ENCODE assay signal across 7 cellular contexts in the genomic region with DNA sequence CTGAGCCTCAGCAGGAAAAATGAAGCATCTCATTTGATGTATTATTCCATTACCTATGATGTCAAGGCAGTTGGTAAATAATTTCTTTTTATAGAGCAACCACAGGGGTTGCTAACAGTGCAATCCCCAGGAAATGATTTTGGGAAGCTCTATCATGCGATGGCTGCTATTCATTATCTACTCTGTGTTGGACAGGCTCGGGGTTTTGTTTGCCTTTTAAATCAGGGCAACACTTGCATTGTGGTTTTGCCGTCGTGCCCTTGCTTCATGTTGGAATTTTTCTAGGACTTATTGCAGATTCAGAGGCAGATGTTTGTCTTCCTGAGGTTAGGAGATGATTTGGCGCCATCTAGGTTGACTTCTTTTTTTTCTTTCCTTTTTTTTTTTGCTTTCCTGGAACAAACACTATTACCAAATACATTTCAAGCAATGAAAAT.
DNase-seq lines count a peak whose midpoint lies in the region; ATAC-seq, FAIRE-seq and TF ChIP-seq lines count a peak whose summit lies in the region.

No MANE protein-coding gene starts in this region.

- peaks cover 14 to 41% of the 10 kb centered on the region in 2 donors for H3K4me1 ChIP-seq in gastrocnemius medialis

- no peak for FAIRE-seq in frontal cortex (lab: Jason Lieb, UNC)

- no peaks in the 10 kb centered on the region for H3K27me3 ChIP-seq in gastrocnemius medialis

- peak in 1 of 5 experiments; percentile 26 for TF ChIP-seq CTCF in gastrocnemius medialis (IDR thresholded peaks at IDR 0.05 in 4 of 5, conservative IDR thresholded peaks at IDR 0.05 in 1 of 5)

- peak; percentile 94 for DNase-seq in H4 (ENCODE audit: low spot score)
- DNase-seq in NCI-H748 treated with DMSO at 0.1 percent for 48 hours (lab: John Stamatoyannopoulos, UW), result peak; percentile 17
- peak; percentile 55 for DNase-seq in epidermal melanocyte (ENCODE audit: insufficient read length, low spot score)
- no peak for DNase-seq in gastrocnemius medialis
- DNase-seq in occipital lobe (lab: John Stamatoyannopoulos, UW), result no peak
- DNase-seq in frontal cortex (ENCODE audit: low spot score in 2 of 2), result no peak
- DNase-seq in germinal center (ENCODE audit: low spot score), result no peak

- H3K36me3 ChIP-seq in gastrocnemius medialis, result no peaks in the 10 kb centered on the region

- no peaks in the 10 kb centered on the region for H3K9me3 ChIP-seq in gastrocnemius medialis

- peak; percentile 52 to 53 for ATAC-seq in gastrocnemius medialis

- TF ChIP-seq POLR2A in gastrocnemius medialis (IDR thresholded peaks at IDR 0.05), result no peak

- intact Hi-C loops in gastrocnemius medialis (cut with DNase I; ENCODE audit: low total_unique reads), result loop anchor here (1.0 kb wide), 1 partner anchor 128 kb away; no protein-coding TSS in a partner anchor

- peak overlapping the region in 1 of 4 donors; percentile 11 for H3K4me3 ChIP-seq in gastrocnemius medialis

- peak overlapping the region; percentile 56 to 76 (median 62) for H3K27ac ChIP-seq in gastrocnemius medialis

- in situ Hi-C loops in gastrocnemius medialis (cut with MboI; ENCODE audit: low sequenced_read_pairs in 4 of 4), result loop anchor here in 1 of 4 donors (10.0 kb wide), 1 partner anchor 126 kb away; a partner anchor contains a TSS

Comparison
In these comparisons a context has a peak if more than half of its experiments do, and no peak if none do; other contexts are left out.
1. DNase-seq: peak in H4 (single experiment), NCI-H748 treated with DMSO at 0.1 percent for 48 hours (single experiment) and epidermal melanocyte (single experiment); none in gastrocnemius medialis (0 of 2), occipital lobe (single experiment), frontal cortex (0 of 2) and germinal center (single experiment).